19 cellular contexts compared by ENCODE assay signal in the genomic region with DNA sequence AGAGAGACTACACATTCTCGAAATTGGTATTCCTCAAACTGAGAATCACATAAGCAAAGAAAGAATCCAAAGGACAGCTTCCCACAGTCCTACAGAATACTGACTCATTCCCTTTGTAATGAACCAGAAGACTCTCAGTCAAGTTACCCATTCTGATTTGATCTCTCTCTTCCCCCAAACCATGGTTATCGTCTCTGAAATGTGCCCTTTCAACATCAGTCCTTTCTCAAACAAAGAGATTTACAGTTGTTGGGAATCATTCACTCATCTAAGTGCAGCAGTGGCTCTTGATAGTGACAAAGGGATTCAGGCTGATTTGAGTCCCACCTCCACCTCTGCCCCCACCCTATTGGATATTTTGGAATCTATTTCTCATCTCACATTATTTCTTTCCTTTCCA. TPM values are rescaled to one million over a fixed set of nuclear protein-coding genes. Genes with fewer than 3 reads are reported as not detected.
"Had no signal": no experiment of that assay in that cellular context is flagged by ENCODE, and none has a peak within 500 bp of the region (broad histone marks: within the 10 kb centered on the region; RNA-seq: fewer than 3 reads in every experiment).

No MANE protein-coding gene starts in this region.

- H3K4me1 ChIP-seq: body of pancreas, parathyroid adenoma, tibial artery, uterus had no signal

- H3K27ac ChIP-seq: body of pancreas, parathyroid adenoma, tibial artery, uterus had no signal

- H3K36me3 ChIP-seq: tibial artery, uterus had no signal

- H3K27me3 ChIP-seq: body of pancreas, tibial artery, uterus had no signal

- DNase-seq: activated CD4-positive, alpha-beta memory T cell treated with anti-CD3 and anti-CD28 coated beads, Interleukin-2, amount 10 ng/mL, durations not matched to agents 7 days and 5 days; activated CD4-positive, alpha-beta T cell treated with anti-CD3 and anti-CD28 coated beads for 1 hour; activated effector memory CD4-positive, alpha-beta T cell treated with Interleukin-2 at 50 U/mL for 16 hours; activated naive CD4-positive, alpha-beta T cell treated with anti-CD3 and anti-CD28 coated beads, Interleukin-2, amount 50 U/mL, for 16 hours; activated T-cell treated with anti-CD3 and anti-CD28 coated beads, Interleukin-2, amount 50 U/mL, for 4 hours; body of pancreas; effector memory CD8-positive, alpha-beta T cell; islet precursor cell; mucosa of descending colon; naive thymus-derived CD4-positive, alpha-beta T cell; stimulated activated CD4-positive, alpha-beta T cell treated with anti-CD3 and anti-CD28 coated beads, Interleukin-15, amount 100 ng/mL, for 24 hours; stimulated activated CD4-positive, alpha-beta T cell treated with anti-CD3 and anti-CD28 coated beads, Interleukin-4, amount 100 ng/mL, for 1 hour; stimulated activated naive B cell treated with anti-CD40 and anti-IgM and Interleukin-4, amounts not matched to agents 10 μg/mL and 1 μg/mL and 100 μg/mL, for 72 hours; T-cell; T-helper 9 cell; tibial artery; uterus had no signal

- H2AFZ ChIP-seq: parathyroid adenoma had no signal

- H3K9ac ChIP-seq: parathyroid adenoma had no signal

- H3K4me3 ChIP-seq: body of pancreas, mucosa of descending colon, tibial artery, uterus had no signal

- H3K9me3 ChIP-seq: body of pancreas, mucosa of descending colon, tibial artery, uterus had no signal

- H3K79me2 ChIP-seq: parathyroid adenoma had no signal

RNA-seq across cellular contexts. Expression of a gene that starts 15.0 kb away (rescaled TPM):
- total RNA-seq: activated CD4-positive, alpha-beta memory T cell treated with anti-CD3 and anti-CD28 coated beads, Interleukin-2, amount 10 ng/mL, durations not matched to agents 7 days and 5 days; activated T-cell treated with anti-CD3 and anti-CD28 coated beads, Interleukin-2, amount 50 U/mL, for 4 hours; lung microvascular endothelial cell; naive thymus-derived CD4-positive, alpha-beta T cell; T-cell had no signal
- polyA plus RNA-seq: naive thymus-derived CD4-positive, alpha-beta T cell had no signal
